17 cellular contexts compared by ENCODE assay signal in the genomic region with DNA sequence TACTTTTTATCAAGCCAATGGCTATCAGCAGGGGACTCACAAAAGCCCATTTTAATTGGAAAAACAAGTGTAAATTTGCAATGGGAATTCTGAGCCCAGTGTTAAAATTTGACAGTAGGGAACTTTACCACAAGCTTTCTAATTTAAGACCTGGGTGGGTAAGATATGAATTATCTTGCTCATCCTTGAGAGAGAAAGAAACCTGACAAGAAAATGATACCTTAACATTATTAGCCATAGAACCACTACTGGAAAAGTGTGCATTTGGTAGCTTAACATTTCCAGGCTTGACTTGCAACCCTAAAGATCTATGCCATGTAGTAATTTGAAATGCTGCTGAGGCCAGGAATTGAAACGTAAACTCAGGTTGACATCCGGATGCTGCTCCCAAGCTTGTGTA. TPM values are rescaled to one million over a fixed set of nuclear protein-coding genes. Genes with fewer than 3 reads are reported as not detected.
A peak's percentile ranks its signal among the peaks of the same experiment; 100 is the strongest.
DNase-seq lines count a peak whose midpoint lies in the region; ATAC-seq and TF ChIP-seq lines count a peak whose summit lies in the region.
"Had no signal": no experiment of that assay in that cellular context is flagged by ENCODE, and none has a peak within 500 bp of the region (broad histone marks: within the 10 kb centered on the region; RNA-seq: fewer than 3 reads in every experiment).

No MANE protein-coding gene starts in this region.

- H3K9ac ChIP-seq in HUES48 (ENCODE audit: low read depth, low read length): no peak overlapping the region
- no peak overlapping the region for H3K9ac ChIP-seq in iPS-20b (ENCODE audit: low read depth, low read length)

- no peak for TF ChIP-seq CTCF in WTC11 (IDR thresholded peaks at IDR 0.05)
- TF ChIP-seq CTCF in uterus (IDR thresholded peaks at IDR 0.05): no peak

- peak overlapping the region; percentile 9 for H3K27ac ChIP-seq in HUES48 (ENCODE audit: low read depth, low read length)
- no peak overlapping the region for H3K27ac ChIP-seq in iPS-20b (ENCODE audit: low read length)
- no peak overlapping the region for H3K27ac ChIP-seq in uterus

- H3K9me3 Mint-ChIP-seq in WTC11: peaks cover 10% of the 10 kb centered on the region
- H3K9me3 Mint-ChIP-seq: CD4-positive, alpha-beta memory T cell; HFFc6 had no signal

- H3K36me3 ChIP-seq in HUES48 (ENCODE audit: control insufficient read depth, insufficient read depth, low read length) (no peaks in the 10 kb centered on the region), iPS-20b (ENCODE audit: insufficient read depth, low read depth, low read length) (no peaks in the 10 kb centered on the region), uterus (no peaks in the 10 kb centered on the region)
- H3K36me3 ChIP-seq: HAP-1 had no signal

- H3K27me3 ChIP-seq in HUES48 (ENCODE audit: control insufficient read depth, insufficient read depth, low read length): peaks cover 29% of the 10 kb centered on the region
- H3K27me3 ChIP-seq in iPS-20b (ENCODE audit: insufficient read depth, low read length): peaks cover 38% of the 10 kb centered on the region
- H3K27me3 ChIP-seq in uterus: peaks cover 0 to 7% of the 10 kb centered on the region in 2 donors

- no peak for TF ChIP-seq POLR2A in uterus (IDR thresholded peaks at IDR 0.05)

- H3K27ac Mint-ChIP-seq in WTC11: no peak overlapping the region
- H3K27ac Mint-ChIP-seq: CD4-positive, alpha-beta memory T cell; HFFc6 had no signal

- ATAC-seq in WTC11: no peak
- ATAC-seq: GM12878 had no signal

- H3K4me3 ChIP-seq in HUES48 (ENCODE audit: low read depth, low read length) (no peak overlapping the region; the same call in 1 of the 2 replicates), iPS-20b (ENCODE audit: low read length) (0 out of 2 replicates have a peak overlapping the region, but pooled peaks have one; percentile 19), uterus (no peak overlapping the region)
- H3K4me3 ChIP-seq: GM12878, HAP-1 had no signal

- intact Hi-C loops in uterus (cut with DNase I; ENCODE audit: low total_unique reads): no loop called here

- in situ Hi-C loops in G401 (cut with HindIII; ENCODE audit: low sequenced_read_pairs): no loop called here

- H3K4me1 Mint-ChIP-seq in WTC11: peaks cover 23% of the 10 kb centered on the region

- POLR2A ChIA-PET in WTC11 (lab: Charles Lee): no interaction called here

- peaks cover 23% of the 10 kb centered on the region for H3K4me1 ChIP-seq in HUES48 (ENCODE audit: control insufficient read depth, insufficient read depth, low read length)
- peaks cover 12% of the 10 kb centered on the region; the same call in 1 of the 2 replicates for H3K4me1 ChIP-seq in iPS-20b (ENCODE audit: insufficient read depth, low read length)
- H3K4me1 ChIP-seq in uterus: peaks cover 0 to 15% of the 10 kb centered on the region in 2 donors
- H3K4me1 ChIP-seq: HAP-1 had no signal

- H3K9me3 ChIP-seq in HUES48 (ENCODE audit: control insufficient read depth, insufficient read depth, low read length) (peaks cover 6% of the 10 kb centered on the region), iPS-20b (ENCODE audit: insufficient read depth, low read depth, low read length) (no peaks in the 10 kb centered on the region), uterus (no peaks in the 10 kb centered on the region)
- H3K9me3 ChIP-seq: Caco-2, HAP-1 had no signal

- peaks cover 39% of the 10 kb centered on the region for H3K27me3 Mint-ChIP-seq in WTC11 (ENCODE audit: low read depth)

- peak overlapping the region; percentile 14; the same call in 1 of the 2 replicates for H3K4me3 Mint-ChIP-seq in WTC11
- H3K4me3 Mint-ChIP-seq: CD4-positive, alpha-beta memory T cell; HFFc6 had no signal

- DNase-seq in WTC11 (ENCODE audit: low spot score) (no peak), G401 (ENCODE audit: low spot score) (no peak), uterus (no peak), epidermal melanocyte (ENCODE audit: insufficient read length, low spot score) (no peak)
- DNase-seq: C1 segment of cervical spinal cord; Caco-2; CD4-positive, alpha-beta memory T cell; DMS153; DND-41; GDM1; GOT3; HFFc6 had no signal

- peaks cover 12% of the 10 kb centered on the region for H3K36me3 Mint-ChIP-seq in WTC11
- H3K36me3 Mint-ChIP-seq: CD4-positive, alpha-beta memory T cell had no signal

- CTCF ChIA-PET in WTC11 (lab: Charles Lee): no interaction called here

TF ChIP-seq in WTC11, 78 proteins besides CTCF, POLR2A, EP300 and RAD21:
- TF ChIP-seq FOXJ3 (CRISPR knock-in tag; IDR thresholded peaks at IDR 0.05; ENCODE audit: borderline replicate concordance): no peak
- TF ChIP-seq, protein P1, sequence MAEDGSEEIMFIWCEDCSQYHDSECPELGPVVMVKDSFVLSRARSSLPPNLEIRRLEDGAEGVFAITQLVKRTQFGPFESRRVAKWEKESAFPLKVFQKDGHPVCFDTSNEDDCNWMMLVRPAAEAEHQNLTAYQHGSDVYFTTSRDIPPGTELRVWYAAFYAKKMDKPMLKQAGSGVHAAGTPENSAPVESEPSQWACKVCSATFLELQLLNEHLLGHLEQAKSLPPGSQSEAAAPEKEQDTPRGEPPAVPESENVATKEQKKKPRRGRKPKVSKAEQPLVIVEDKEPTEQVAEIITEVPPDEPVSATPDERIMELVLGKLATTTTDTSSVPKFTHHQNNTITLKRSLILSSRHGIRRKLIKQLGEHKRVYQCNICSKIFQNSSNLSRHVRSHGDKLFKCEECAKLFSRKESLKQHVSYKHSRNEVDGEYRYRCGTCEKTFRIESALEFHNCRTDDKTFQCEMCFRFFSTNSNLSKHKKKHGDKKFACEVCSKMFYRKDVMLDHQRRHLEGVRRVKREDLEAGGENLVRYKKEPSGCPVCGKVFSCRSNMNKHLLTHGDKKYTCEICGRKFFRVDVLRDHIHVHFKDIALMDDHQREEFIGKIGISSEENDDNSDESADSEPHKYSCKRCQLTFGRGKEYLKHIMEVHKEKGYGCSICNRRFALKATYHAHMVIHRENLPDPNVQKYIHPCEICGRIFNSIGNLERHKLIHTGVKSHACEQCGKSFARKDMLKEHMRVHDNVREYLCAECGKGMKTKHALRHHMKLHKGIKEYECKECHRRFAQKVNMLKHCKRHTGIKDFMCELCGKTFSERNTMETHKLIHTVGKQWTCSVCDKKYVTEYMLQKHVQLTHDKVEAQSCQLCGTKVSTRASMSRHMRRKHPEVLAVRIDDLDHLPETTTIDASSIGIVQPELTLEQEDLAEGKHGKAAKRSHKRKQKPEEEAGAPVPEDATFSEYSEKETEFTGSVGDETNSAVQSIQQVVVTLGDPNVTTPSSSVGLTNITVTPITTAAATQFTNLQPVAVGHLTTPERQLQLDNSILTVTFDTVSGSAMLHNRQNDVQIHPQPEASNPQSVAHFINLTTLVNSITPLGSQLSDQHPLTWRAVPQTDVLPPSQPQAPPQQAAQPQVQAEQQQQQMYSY (CRISPR knock-in tag; IDR thresholded peaks at IDR 0.05): no peak

RNA-seq across cellular contexts. Expression of gene ST8SIA6, which starts 2.7 kb away (rescaled TPM):
- 1.9 to 3.5 TPM (median 2.7 TPM) in 3 replicates for total RNA-seq in WTC11 (2021)
- total RNA-seq in G401 (2014; rRNA removed; shearing (Covaris generic)): 0.64 TPM in 1 of 2 replicates, not detected in the other
- 1 to 10 TPM in 2 of 4 donors, under 1 TPM in 1, not detected in 1; 0.77 to 1.9 (median 1.1) TPM for total RNA-seq in uterus
- total RNA-seq: A673, GM12878, HFFc6 had no signal
